1 cellular context compared by ENCODE assay signal in genomic region chr10:69338547-69339450, GRCh38.
TF ChIP-seq lines count a peak whose summit lies in the region.

No MANE protein-coding gene starts in this region.

TF ChIP-seq in HEK293, 187 proteins besides CTCF, POLR2A, EP300 and RAD21 (continued from another document):
- TF ChIP-seq ZNF518A (tag by site-specific recombination; conservative IDR thresholded peaks at IDR 0.05; ENCODE audit: low read depth) (no peak), ZBTB6 (tag by site-specific recombination; IDR thresholded peaks at IDR 0.05) (no peak), ZNF398 (tag by site-specific recombination; IDR thresholded peaks at IDR 0.05) (peak; percentile 53), ZNF366 (tag by site-specific recombination; conservative IDR thresholded peaks at IDR 0.05) (peak; percentile 77), ZSCAN4 (tag by site-specific recombination; IDR thresholded peaks at IDR 0.05) (peak; percentile 93), ZNF37A (tag by site-specific recombination; IDR thresholded peaks at IDR 0.05) (no peak), ZNF335 (tag by site-specific recombination; conservative IDR thresholded peaks at IDR 0.05) (no peak), KLF7 (tag by site-specific recombination; IDR thresholded peaks at IDR 0.05; ENCODE audit: borderline replicate concordance) (no peak), ZBTB44 (tag by site-specific recombination; IDR thresholded peaks at IDR 0.05) (no peak), KLF1 (tag by site-specific recombination; IDR thresholded peaks at IDR 0.05) (no peak), ZNF777 (tag by site-specific recombination; IDR thresholded peaks at IDR 0.05; ENCODE audit: borderline replicate concordance) (no peak), ZNF239 (tag by site-specific recombination; IDR thresholded peaks at IDR 0.05) (no peak), TSHZ1 (tag by site-specific recombination; IDR thresholded peaks at IDR 0.05; ENCODE audit: borderline replicate concordance) (no peak), ZNF174 (tag by site-specific recombination; IDR thresholded peaks at IDR 0.05) (no peak), ZEB2 (tag by site-specific recombination; IDR thresholded peaks at IDR 0.05) (no peak), REST (tag by site-specific recombination; IDR thresholded peaks at IDR 0.05) (no peak), ZNF580 (tag by site-specific recombination; IDR thresholded peaks at IDR 0.05) (no peak), ZNF48 (tag by site-specific recombination; IDR thresholded peaks at IDR 0.05) (no peak)
